Comparison of ENCODE assay signal across 1 cellular context in genomic region chr6:166618866-166619761, GRCh38.
TF ChIP-seq lines count a peak whose summit lies in the region.

No MANE protein-coding gene starts in this region.

TF ChIP-seq in K562, 482 proteins besides CTCF, POLR2A, EP300 and RAD21:
- TF ChIP-seq GABPB2 (CRISPR knock-in tag; conservative IDR thresholded peaks at IDR 0.05), result no peak
- no peak for TF ChIP-seq XRCC5 (IDR thresholded peaks at IDR 0.05; ENCODE audit: low read depth, low read length)
- no peak for TF ChIP-seq THRAP3 (IDR thresholded peaks at IDR 0.05; ENCODE audit: borderline replicate concordance)
- no peak for TF ChIP-seq ZKSCAN1 (IDR thresholded peaks at IDR 0.05; ENCODE audit: low read depth, low read length)
- peak; percentile 45; the same call in 1 of the 2 replicates for TF ChIP-seq ZBTB17 (CRISPR knock-in tag; IDR thresholded peaks at IDR 0.05)
- no peak for TF ChIP-seq ZNF57 (CRISPR knock-in tag; IDR thresholded peaks at IDR 0.05)
- no peak for TF ChIP-seq CHD4 (IDR thresholded peaks at IDR 0.05; ENCODE audit: insufficient read depth, insufficient replicate concordance, low read depth, low read length, poor library complexity, severe bottlenecking)
